Comparison of ENCODE assay signal across 8 cellular contexts in the genomic region with DNA sequence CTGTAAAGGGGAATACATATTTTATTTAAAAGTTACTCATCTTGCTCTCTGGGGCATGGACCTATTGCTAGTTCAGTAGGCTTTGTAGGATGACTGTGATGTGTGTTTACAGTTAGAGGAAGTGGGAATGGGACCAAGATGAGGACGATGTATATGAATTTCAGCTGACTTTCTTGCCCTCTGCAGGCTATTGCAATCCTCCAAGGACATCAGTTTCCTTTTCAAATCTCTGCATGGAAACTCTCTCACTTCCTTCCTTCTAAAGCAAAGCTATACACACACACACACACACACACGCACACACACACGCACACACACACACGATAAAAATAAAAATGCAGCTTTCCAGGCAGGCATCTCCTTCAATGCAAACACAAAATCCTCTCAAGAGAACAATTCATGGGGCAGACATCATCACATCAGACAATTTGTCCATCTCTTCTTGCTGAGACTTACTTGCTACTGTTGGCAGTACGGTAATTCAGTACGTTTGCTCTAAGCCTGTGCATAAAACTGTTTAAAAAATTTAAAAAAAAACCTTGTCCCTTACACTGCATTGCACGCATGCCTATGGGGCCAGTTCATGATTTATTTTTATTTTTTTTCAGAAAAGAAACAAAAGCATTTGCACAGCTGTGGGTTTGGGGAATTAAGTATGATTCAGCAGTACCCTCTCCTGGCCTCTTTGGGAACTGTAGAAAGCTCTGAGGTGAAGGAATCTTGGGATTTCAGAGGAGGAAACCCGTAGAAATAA. TPM values are rescaled to one million over a fixed set of nuclear protein-coding genes. Genes with fewer than 3 reads are reported as not detected.
DNase-seq lines count a peak whose midpoint lies in the region; ATAC-seq and TF ChIP-seq lines count a peak whose summit lies in the region.

No MANE protein-coding gene starts in this region.

- peak; percentile 71 to 72 for ATAC-seq in activated T-cell treated with anti-CD3 and anti-CD28 coated beads, Interleukin-2, amount 50 U/mL, for 72 hours (replicated peaks in 1 of 2)
- ATAC-seq in activated T-helper 17 cell treated with anti-CD3 and anti-CD28 coated beads, Interleukin-2, amount 50 U/mL, for 72 hours (replicated peaks), result peak; percentile 53
- ATAC-seq in GM21526 (IDR thresholded peaks at IDR 0.05; ENCODE audit: low FRiP score, unreplicated experiment) (no peak), HG03565 (IDR thresholded peaks at IDR 0.05; ENCODE audit: unreplicated experiment) (no peak)

- H3K4me3 Mint-ChIP-seq in activated T-cell treated with anti-CD3 and anti-CD28 coated beads, Interleukin-2, amount 50 U/mL, for 72 hours, result peak overlapping the region; percentile 11 to 41
- peak overlapping the region; percentile 65 for H3K4me3 Mint-ChIP-seq in activated T-helper 17 cell treated with anti-CD3 and anti-CD28 coated beads, Interleukin-2, amount 50 U/mL, for 72 hours
- no peak overlapping the region for H3K4me3 Mint-ChIP-seq in glutamatergic neuron (ENCODE audit: unreplicated experiment)

- TF ChIP-seq CTCF in glutamatergic neuron (IDR thresholded peaks at IDR 0.05; ENCODE audit: partially characterized antibody, unreplicated experiment), result peak; percentile 52

- H3K9me3 Mint-ChIP-seq in activated T-cell treated with anti-CD3 and anti-CD28 coated beads, Interleukin-2, amount 50 U/mL, for 72 hours, result no peaks in the 10 kb centered on the region
- no peaks in the 10 kb centered on the region for H3K9me3 Mint-ChIP-seq in activated T-helper 17 cell treated with anti-CD3 and anti-CD28 coated beads, Interleukin-2, amount 50 U/mL, for 72 hours
- peaks cover 2% of the 10 kb centered on the region for H3K9me3 Mint-ChIP-seq in glutamatergic neuron (ENCODE audit: unreplicated experiment)

- DNase-seq in activated T-cell treated with anti-CD3 and anti-CD28 coated beads, Interleukin-2, amount 50 U/mL, for 72 hours, result peak in 1 of 2 donors; percentile 43
- DNase-seq in activated T-cell treated with anti-CD3 and anti-CD28 coated beads, Interleukin-2, amount 50 U/mL, for 48 hours, result no peak
- DNase-seq in NCI-H146 treated with DMSO at 0.1 percent for 48 hours (lab: John Stamatoyannopoulos, UW; ENCODE audit: unreplicated experiment), result peak; percentile 1
- DNase-seq in glutamatergic neuron, result no peak
- peak; percentile 47 for DNase-seq in putamen (ENCODE audit: low spot score)

- peaks cover 37% of the 10 kb centered on the region for H3K4me1 Mint-ChIP-seq in activated T-cell treated with anti-CD3 and anti-CD28 coated beads, Interleukin-2, amount 50 U/mL, for 72 hours (ENCODE audit: low read depth)
- H3K4me1 Mint-ChIP-seq in activated T-helper 17 cell treated with anti-CD3 and anti-CD28 coated beads, Interleukin-2, amount 50 U/mL, for 72 hours, result peaks cover 22% of the 10 kb centered on the region
- H3K4me1 Mint-ChIP-seq in glutamatergic neuron (ENCODE audit: low read depth, unreplicated experiment), result no peaks in the 10 kb centered on the region

- peaks cover 8% of the 10 kb centered on the region for H3K27me3 Mint-ChIP-seq in activated T-cell treated with anti-CD3 and anti-CD28 coated beads, Interleukin-2, amount 50 U/mL, for 72 hours (ENCODE audit: low read depth)
- no peaks in the 10 kb centered on the region for H3K27me3 Mint-ChIP-seq in activated T-helper 17 cell treated with anti-CD3 and anti-CD28 coated beads, Interleukin-2, amount 50 U/mL, for 72 hours
- H3K27me3 Mint-ChIP-seq in glutamatergic neuron (ENCODE audit: unreplicated experiment), result no peaks in the 10 kb centered on the region

- peak overlapping the region; percentile 13 for H3K27ac Mint-ChIP-seq in activated T-cell treated with anti-CD3 and anti-CD28 coated beads, Interleukin-2, amount 50 U/mL, for 72 hours
- peak overlapping the region; percentile 84 for H3K27ac Mint-ChIP-seq in activated T-helper 17 cell treated with anti-CD3 and anti-CD28 coated beads, Interleukin-2, amount 50 U/mL, for 72 hours
- H3K27ac Mint-ChIP-seq in glutamatergic neuron (ENCODE audit: unreplicated experiment), result peak overlapping the region; percentile 25

- peaks cover 0 to 1% of the 10 kb centered on the region in 2 donors for H3K36me3 Mint-ChIP-seq in activated T-cell treated with anti-CD3 and anti-CD28 coated beads, Interleukin-2, amount 50 U/mL, for 72 hours (ENCODE audit: insufficient read depth in 2 of 2)
- H3K36me3 Mint-ChIP-seq in activated T-helper 17 cell treated with anti-CD3 and anti-CD28 coated beads, Interleukin-2, amount 50 U/mL, for 72 hours (ENCODE audit: low read depth), result no peaks in the 10 kb centered on the region
- no peaks in the 10 kb centered on the region for H3K36me3 Mint-ChIP-seq in glutamatergic neuron (ENCODE audit: unreplicated experiment)

RNA-seq across cellular contexts. Expression of a gene that starts 27.2 kb away (rescaled TPM):
- total RNA-seq in activated T-cell treated with anti-CD3 and anti-CD28 coated beads, Interleukin-2, amount 50 U/mL, for 72 hours, result 100 to 1,000 TPM; 145 to 196 TPM
- 100 to 1,000 TPM; 146 to 194 TPM for total RNA-seq in activated T-helper 17 cell treated with anti-CD3 and anti-CD28 coated beads, Interleukin-2, amount 50 U/mL, for 72 hours
- not detected for total RNA-seq in glutamatergic neuron (ENCODE audit: unreplicated experiment)

RNA-seq across cellular contexts. Expression of a gene that starts 41.8 kb away (rescaled TPM):
- 100 to 1,000 TPM; 132 to 254 TPM for total RNA-seq in activated T-cell treated with anti-CD3 and anti-CD28 coated beads, Interleukin-2, amount 50 U/mL, for 72 hours
- 100 to 1,000 TPM; 282 to 334 TPM for total RNA-seq in activated T-helper 17 cell treated with anti-CD3 and anti-CD28 coated beads, Interleukin-2, amount 50 U/mL, for 72 hours
- total RNA-seq in glutamatergic neuron (ENCODE audit: unreplicated experiment), result not detected

Comparison
In these comparisons a context has a peak if more than half of its experiments do, and no peak if none do; other contexts are left out.
1. ATAC-seq: peak in activated T-cell treated with anti-CD3 and anti-CD28 coated beads, Interleukin-2, amount 50 U/mL, for 72 hours (2 of 2) and activated T-helper 17 cell treated with anti-CD3 and anti-CD28 coated beads, Interleukin-2, amount 50 U/mL, for 72 hours (single experiment); none in GM21526 (single experiment) and HG03565 (single experiment).
2. DNase-seq: peak in NCI-H146 treated with DMSO at 0.1 percent for 48 hours (single experiment) and putamen (single experiment); none in activated T-cell treated with anti-CD3 and anti-CD28 coated beads, Interleukin-2, amount 50 U/mL, for 48 hours (0 of 2) and glutamatergic neuron (single experiment).
3. H3K27ac Mint-ChIP-seq: peak in every context shown above with its lines; median percentile 84 in activated T-helper 17 cell treated with anti-CD3 and anti-CD28 coated beads, Interleukin-2, amount 50 U/mL, for 72 hours; 25 in glutamatergic neuron; 13 in activated T-cell treated with anti-CD3 and anti-CD28 coated beads, Interleukin-2, amount 50 U/mL, for 72 hours.
4. RNA of a gene that starts 27.2 kb away (total RNA-seq): 145 to 196 TPM in activated T-cell treated with anti-CD3 and anti-CD28 coated beads, Interleukin-2, amount 50 U/mL, for 72 hours and 146 to 194 TPM in activated T-helper 17 cell treated with anti-CD3 and anti-CD28 coated beads, Interleukin-2, amount 50 U/mL, for 72 hours; not detected in glutamatergic neuron (single experiment); every median in the first group is over 100 times any median in the second.
5. RNA of a gene that starts 41.8 kb away (total RNA-seq): 282 to 334 TPM in activated T-helper 17 cell treated with anti-CD3 and anti-CD28 coated beads, Interleukin-2, amount 50 U/mL, for 72 hours and 132 to 254 TPM in activated T-cell treated with anti-CD3 and anti-CD28 coated beads, Interleukin-2, amount 50 U/mL, for 72 hours; not detected in glutamatergic neuron (single experiment); every median in the first group is over 100 times any median in the second.